ENCODE assay signal across 9 cellular contexts in genomic region chr17:50297407-50297865, GRCh38. TPM values are rescaled to one million over a fixed set of nuclear protein-coding genes. Genes with fewer than 3 reads are reported as not detected.
DNase-seq lines count a peak whose midpoint lies in the region; ATAC-seq and TF ChIP-seq lines count a peak whose summit lies in the region.
"Had no signal": no experiment of that assay in that cellular context is flagged by ENCODE, and none has a peak within 500 bp of the region (broad histone marks: within the 10 kb centered on the region; RNA-seq: fewer than 3 reads in every experiment).

No MANE protein-coding gene starts in this region.

- peak in 2 of 3 donors; percentile 80 to 91 for TF ChIP-seq CTCF in omental fat pad (IDR thresholded peaks at IDR 0.05)
- peak; percentile 79 to 97 (median 92) for TF ChIP-seq CTCF in thyroid gland (IDR thresholded peaks at IDR 0.05)

- no peaks in the 10 kb centered on the region for H3K27me3 ChIP-seq in thyroid gland

- H3K9me3 Mint-ChIP-seq in activated T-helper 1 cell treated with anti-CD3 and anti-CD28 coated beads, Interleukin-12 subunit alpha, Interleukin-12 subunit beta, Interleukin-2, Interleukin-4 antibody, amounts not matched to agents 30 ng/mL and 10 ng/mL and 1 ng/mL, durations not matched to agents 14 hours and 24 hours and 36 hours, result no peaks in the 10 kb centered on the region
- H3K9me3 Mint-ChIP-seq: T-helper 1 cell treated with Interleukin-12 subunit alpha and Interleukin-12 subunit beta and Interleukin-4 antibody, amounts not matched to agents 30 μg/mL and 1 μg/mL, for 36 hours had no signal

- H3K36me3 Mint-ChIP-seq in activated T-helper 1 cell treated with anti-CD3 and anti-CD28 coated beads, Interleukin-12 subunit alpha, Interleukin-12 subunit beta, Interleukin-2, Interleukin-4 antibody, amounts not matched to agents 30 ng/mL and 10 ng/mL and 1 ng/mL, durations not matched to agents 14 hours and 24 hours and 36 hours (ENCODE audit: low read depth), result no peaks in the 10 kb centered on the region

- peaks cover 3% of the 10 kb centered on the region for H3K27me3 Mint-ChIP-seq in activated T-helper 1 cell treated with anti-CD3 and anti-CD28 coated beads, Interleukin-12 subunit alpha, Interleukin-12 subunit beta, Interleukin-2, Interleukin-4 antibody, amounts not matched to agents 30 ng/mL and 10 ng/mL and 1 ng/mL, durations not matched to agents 14 hours and 24 hours and 36 hours (ENCODE audit: insufficient read depth)

- peak; percentile 99 for TF ChIP-seq RAD21 in Ishikawa (IDR thresholded peaks at IDR 0.05; ENCODE audit: low read depth)

- intact Hi-C loops in activated T-helper 1 cell treated with anti-CD3 and anti-CD28 coated beads, Interleukin-12 subunit alpha, Interleukin-12 subunit beta, Interleukin-2, Interleukin-4 antibody, amounts not matched to agents 30 ng/mL and 10 ng/mL and 1 ng/mL, durations not matched to agents 14 hours and 24 hours and 36 hours (cut with micrococcal nuclease), result loop anchor here (1.0 to 2.0 kb wide), 6 partner anchors 27 to 271 kb away; no protein-coding TSS in a partner anchor
- intact Hi-C loops in thyroid gland (cut with DNase I), result loop anchor here (2.0 to 10.0 kb wide), 2 partner anchors 97 to 183 kb away; partner anchors contain the start of gene COL1A1

- no peak overlapping the region for H3K4me3 Mint-ChIP-seq in activated T-helper 1 cell treated with anti-CD3 and anti-CD28 coated beads, Interleukin-12 subunit alpha, Interleukin-12 subunit beta, Interleukin-2, Interleukin-4 antibody, amounts not matched to agents 30 ng/mL and 10 ng/mL and 1 ng/mL, durations not matched to agents 14 hours and 24 hours and 36 hours
- H3K4me3 Mint-ChIP-seq: T-helper 1 cell treated with Interleukin-12 subunit alpha and Interleukin-12 subunit beta and Interleukin-4 antibody, amounts not matched to agents 30 μg/mL and 1 μg/mL, for 36 hours had no signal

- H3K9me3 ChIP-seq in thyroid gland, result no peaks in the 10 kb centered on the region

- H3K27ac ChIP-seq in thyroid gland, result no peak overlapping the region

- ATAC-seq in omental fat pad (ENCODE audit: low FRiP score), result peak; percentile 85
- ATAC-seq in GM21528 (IDR thresholded peaks at IDR 0.05; ENCODE audit: low FRiP score, unreplicated experiment), result no peak

- no peaks in the 10 kb centered on the region for H3K36me3 ChIP-seq in thyroid gland

- no peaks in the 10 kb centered on the region for H3K4me1 ChIP-seq in thyroid gland

- peak; percentile 35 for DNase-seq in DMS79 (lab: John Stamatoyannopoulos, UW)
- peak; percentile 69 for DNase-seq in RKO (ENCODE audit: low spot score)
- peak; percentile 69 for DNase-seq in activated T-helper 1 cell treated with anti-CD3 and anti-CD28 coated beads, Interleukin-12 subunit alpha, Interleukin-12 subunit beta, Interleukin-2, Interleukin-4 antibody, amounts not matched to agents 30 ng/mL and 10 ng/mL and 1 ng/mL, durations not matched to agents 14 hours and 24 hours and 36 hours (ENCODE audit: low spot score)
- peak; percentile 63 for DNase-seq in fibroblast of the conjunctiva (ENCODE audit: low read depth)
- DNase-seq in omental fat pad (ENCODE audit: low spot score), result peak; percentile 74
- peak; percentile 76 to 83 for DNase-seq in thyroid gland

- no peak for TF ChIP-seq POLR2A in thyroid gland (IDR thresholded peaks at IDR 0.05)

- H3K27ac Mint-ChIP-seq in activated T-helper 1 cell treated with anti-CD3 and anti-CD28 coated beads, Interleukin-12 subunit alpha, Interleukin-12 subunit beta, Interleukin-2, Interleukin-4 antibody, amounts not matched to agents 30 ng/mL and 10 ng/mL and 1 ng/mL, durations not matched to agents 14 hours and 24 hours and 36 hours, result no peak overlapping the region
- H3K27ac Mint-ChIP-seq: T-helper 1 cell treated with Interleukin-12 subunit alpha and Interleukin-12 subunit beta and Interleukin-4 antibody, amounts not matched to agents 30 μg/mL and 1 μg/mL, for 36 hours had no signal

- H3K4me3 ChIP-seq in thyroid gland (replicated peaks in 1 of 3), result no peak overlapping the region

- peaks cover 8% of the 10 kb centered on the region for H3K4me1 Mint-ChIP-seq in activated T-helper 1 cell treated with anti-CD3 and anti-CD28 coated beads, Interleukin-12 subunit alpha, Interleukin-12 subunit beta, Interleukin-2, Interleukin-4 antibody, amounts not matched to agents 30 ng/mL and 10 ng/mL and 1 ng/mL, durations not matched to agents 14 hours and 24 hours and 36 hours (ENCODE audit: low read depth)

- 15 to 19% methylated on average over 7 of the region's 7 CpGs for WGBS in thyroid gland, 2 donors

- no peak for TF ChIP-seq EP300 in Ishikawa (IDR thresholded peaks at IDR 0.05; ENCODE audit: borderline replicate concordance)

TF ChIP-seq in Ishikawa, 13 proteins besides CTCF, POLR2A, EP300 and RAD21:
- TF ChIP-seq YY1 (IDR thresholded peaks at IDR 0.05; ENCODE audit: low read depth), result no peak
- TF ChIP-seq, protein P1, sequence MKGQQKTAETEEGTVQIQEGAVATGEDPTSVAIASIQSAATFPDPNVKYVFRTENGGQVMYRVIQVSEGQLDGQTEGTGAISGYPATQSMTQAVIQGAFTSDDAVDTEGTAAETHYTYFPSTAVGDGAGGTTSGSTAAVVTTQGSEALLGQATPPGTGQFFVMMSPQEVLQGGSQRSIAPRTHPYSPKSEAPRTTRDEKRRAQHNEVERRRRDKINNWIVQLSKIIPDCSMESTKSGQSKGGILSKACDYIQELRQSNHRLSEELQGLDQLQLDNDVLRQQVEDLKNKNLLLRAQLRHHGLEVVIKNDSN (IDR thresholded peaks at IDR 0.05), result no peak
- TF ChIP-seq TEAD4 (IDR thresholded peaks at IDR 0.05), result no peak
- no peak for TF ChIP-seq TCF12 (IDR thresholded peaks at IDR 0.05; ENCODE audit: low read depth)
- TF ChIP-seq TAF1 (IDR thresholded peaks at IDR 0.05; ENCODE audit: low read depth), result no peak
- no peak for TF ChIP-seq CEBPB (IDR thresholded peaks at IDR 0.05)
- peak; percentile 98 for TF ChIP-seq ZBTB7A (IDR thresholded peaks at IDR 0.05; ENCODE audit: low read depth)

RNA-seq across cellular contexts. Expression of gene TMEM92, which starts 23.2 kb away (rescaled TPM):
- 0.21 and 0.47 TPM in 2 replicates for total RNA-seq in activated T-helper 1 cell treated with anti-CD3 and anti-CD28 coated beads, Interleukin-12 subunit alpha, Interleukin-12 subunit beta, Interleukin-2, Interleukin-4 antibody, amounts not matched to agents 30 ng/mL and 10 ng/mL and 1 ng/mL, durations not matched to agents 14 hours and 24 hours and 36 hours
- total RNA-seq in omental fat pad (under 1 TPM in 1 of 4 donors, not detected in 3; 0.93 TPM), thyroid gland (not detected)

RNA-seq across cellular contexts. Expression of gene XYLT2, which starts 48.5 kb away (rescaled TPM):
- 63.0 and 63.9 TPM in 2 replicates for total RNA-seq in activated T-helper 1 cell treated with anti-CD3 and anti-CD28 coated beads, Interleukin-12 subunit alpha, Interleukin-12 subunit beta, Interleukin-2, Interleukin-4 antibody, amounts not matched to agents 30 ng/mL and 10 ng/mL and 1 ng/mL, durations not matched to agents 14 hours and 24 hours and 36 hours
- 10 to 100 TPM in 3 of 4 donors, 1 to 10 TPM in 1; 8.4 to 23.2 (median 16.5) TPM for total RNA-seq in omental fat pad
- total RNA-seq in thyroid gland, result 10 to 100 TPM; 22.4 to 33.4 (median 28.8) TPM
